8 cellular contexts compared by ENCODE assay signal in genomic region chr9:83979812-83980394, GRCh38. TPM values are rescaled to one million over a fixed set of nuclear protein-coding genes. Genes with fewer than 3 reads are reported as not detected.
DNase-seq lines count a peak whose midpoint lies in the region; ATAC-seq and TF ChIP-seq lines count a peak whose summit lies in the region.

Gene HNRNPK, minus strand, starts transcription at chr9:83980215. Its CDS starts 1,963 bp downstream, at chr9:83978252.

- ATAC-seq in GM18907 (IDR thresholded peaks at IDR 0.05; ENCODE audit: unreplicated experiment), result peak; percentile 89
- ATAC-seq in HG03139 (IDR thresholded peaks at IDR 0.05; ENCODE audit: unreplicated experiment), result peak; percentile 78

- POLR2A ChIA-PET in AG04450 (lab: Yijun Ruan, JAX), result interaction anchor here (0.6 to 1.8 kb wide), 17 partner anchors 13 to 332 kb away, joined by 3 to 13 read pairs (median 4); partner anchors contain the start of gene KIF27

- H3K9me3 ChIP-seq in AG04450 (ENCODE audit: control insufficient read depth, insufficient read depth, low read length), result peaks cover 4% of the 10 kb centered on the region; the same call in 1 of the 2 replicates
- H3K9me3 ChIP-seq in mammary epithelial cell (replicated peaks; ENCODE audit: insufficient read depth, low read length), result no peaks in the 10 kb centered on the region
- no peaks in the 10 kb centered on the region for H3K9me3 ChIP-seq in iPS-20b (ENCODE audit: insufficient read depth, low read depth, low read length)

- CTCF ChIA-PET in AG04450 (lab: Charles Lee) (interaction anchor here (0.5 to 1.4 kb wide), 4 partner anchors 40 to 394 kb away, joined by 3 read pairs; no protein-coding TSS in a partner anchor), mammary epithelial cell (lab: Charles Lee; ENCODE audit: low non-redundant PET) (interaction anchor here (0.7 kb wide), 1 partner anchor 55 kb away, joined by 3 read pairs; no protein-coding TSS in a partner anchor)

- intact Hi-C loops in mammary epithelial cell (cut with micrococcal nuclease), result loop anchor here (1.0 to 2.0 kb wide), 5 partner anchors 17 to 335 kb away; partner anchors contain the start of gene KIF27

- dilution Hi-C loops in mammary epithelial cell (cut with HindIII; ENCODE audit: low sequenced_read_pairs), result no loop called here

- in situ Hi-C loops in mammary epithelial cell (cut with MboI; ENCODE audit: low sequenced_read_pairs in 2 of 2), result no loop called here

- peaks cover 95% of the 10 kb centered on the region for H3K79me2 ChIP-seq in mammary epithelial cell (ENCODE audit: insufficient read depth, low read length)

- H3K36me3 ChIP-seq in mammary epithelial cell (ENCODE audit: insufficient read depth, low read length) (peaks cover 23% of the 10 kb centered on the region), iPS-20b (ENCODE audit: insufficient read depth, low read depth, low read length) (peaks cover 49% of the 10 kb centered on the region)

- DNase-seq in AG04450 (ENCODE audit: low read depth, low spot score) (peak; percentile 98), NCI-H2196 treated with DMSO at 0.1 percent for 48 hours (lab: John Stamatoyannopoulos, UW; ENCODE audit: unreplicated experiment) (peak; percentile 87), mammary epithelial cell (peak; percentile 98)

- H3K9ac ChIP-seq in mammary epithelial cell (ENCODE audit: insufficient read depth, low read length) (peak within 1 kb of the TSS; percentile 100), iPS-20b (ENCODE audit: low read depth, low read length) (peak within 1 kb of the TSS; percentile 100)

- TF ChIP-seq CTCF in AG04450 (IDR thresholded peaks at IDR 0.05; ENCODE audit: low read depth, low read length), result no peak; the same call in 1 of the 2 replicates
- TF ChIP-seq CTCF in WI38 (IDR thresholded peaks at IDR 0.05; ENCODE audit: low read depth, low read length), result no peak
- no peak for TF ChIP-seq CTCF in mammary epithelial cell (conservative IDR thresholded peaks at IDR 0.05 in 1 of 2, IDR thresholded peaks at IDR 0.05 in 1 of 2; ENCODE audit: extremely low read depth in 1 of 2, insufficient read depth in 1 of 2, low read depth in 1 of 2, low read length in 2 of 2)

- peak within 1 kb of the TSS; percentile 94 for H2AFZ ChIP-seq in mammary epithelial cell (ENCODE audit: low read depth, low read length)

- TSS peak; percentile 17 for BruUV-seq in mammary epithelial cell (replicated peaks; lab: Mats Ljungman, UMichigan)

- peak within 1 kb of the TSS; percentile 98 for H3K4me3 ChIP-seq in AG04450 (ENCODE audit: low read depth, low read length)
- peak within 1 kb of the TSS; percentile 75 for H3K4me3 ChIP-seq in WI38 (ENCODE audit: low read depth, low read length)
- peak within 1 kb of the TSS; percentile 84 to 94 (median 84) for H3K4me3 ChIP-seq in mammary epithelial cell (replicated peaks in 1 of 3; ENCODE audit: insufficient read depth in 1 of 3, low read depth in 2 of 3, low read length in 3 of 3)
- peak within 1 kb of the TSS; percentile 100 for H3K4me3 ChIP-seq in iPS-20b (ENCODE audit: low read length)
- H3K4me3 ChIP-seq in skin epidermis, result peak within 1 kb of the TSS; percentile 79 to 98 (median 92)

- H3K27ac ChIP-seq in AG04450 (ENCODE audit: low read depth, low read length), result peak within 1 kb of the TSS; percentile 98
- peak within 1 kb of the TSS; percentile 97 for H3K27ac ChIP-seq in mammary epithelial cell (ENCODE audit: insufficient read depth, low read depth, low read length)
- H3K27ac ChIP-seq in iPS-20b (ENCODE audit: low read length), result peak within 1 kb of the TSS; percentile 100
- H3K27ac ChIP-seq in skin epidermis, result peak within 1 kb of the TSS; percentile 70 to 99 (median 98)

- 0% methylated on average over 6 of the region's 57 CpGs for WGBS in mammary epithelial cell (ENCODE audit: low coverage, missing lambda C conversion rate)

- H3K27me3 ChIP-seq in AG04450 (ENCODE audit: control insufficient read depth, insufficient read depth, low read length) (no peaks in the 10 kb centered on the region), mammary epithelial cell (ENCODE audit: insufficient read depth, low read length) (no peaks in the 10 kb centered on the region), iPS-20b (ENCODE audit: insufficient read depth, low read length) (no peaks in the 10 kb centered on the region)

- H3K4me1 ChIP-seq in mammary epithelial cell (ENCODE audit: insufficient read depth, low read length), result no peaks in the 10 kb centered on the region
- peaks cover 11% of the 10 kb centered on the region; the same call in 1 of the 2 replicates for H3K4me1 ChIP-seq in iPS-20b (ENCODE audit: insufficient read depth, low read length)

- H3K4me2 ChIP-seq in mammary epithelial cell (ENCODE audit: insufficient read depth, low read depth, low read length), result peak within 1 kb of the TSS; percentile 86

- H4K20me1 ChIP-seq in mammary epithelial cell (ENCODE audit: insufficient read depth, low read length), result peaks cover 23% of the 10 kb centered on the region

RNA-seq across cellular contexts. Expression of gene HNRNPK, which starts in this region (rescaled TPM):
- polyA plus RNA-seq in AG04450 (2011; rRNA removed), result 586 and 673 TPM in 2 replicates
- polyA minus RNA-seq in AG04450 (2011; rRNA and poly(A)+ RNA removed), result 569 and 585 TPM in 2 replicates
- total RNA-seq in mammary epithelial cell, result 100 to 1,000 TPM; 335 to 526 TPM
- polyA plus RNA-seq in mammary epithelial cell, result 346 TPM
- 535 TPM for polyA minus RNA-seq in mammary epithelial cell

Comparison
In these comparisons a context has a peak if more than half of its experiments do, and no peak if none do; other contexts are left out.
1. Peak in every context shown above with its lines: DNase-seq, ATAC-seq, H3K4me3 ChIP-seq and H3K27ac ChIP-seq.